ENCODE assay signal across 8 cellular contexts in genomic region chr1:12604114-12604874, GRCh38. TPM values are rescaled to one million over a fixed set of nuclear protein-coding genes. Genes with fewer than 3 reads are reported as not detected.
DNase-seq lines count a peak whose midpoint lies in the region; FAIRE-seq and TF ChIP-seq lines count a peak whose summit lies in the region.

No MANE protein-coding gene starts in this region.

- peak overlapping the region; percentile 96 for H3K27ac Mint-ChIP-seq in mesothelial cell of epicardium

- DNase-seq in GM12865 (ENCODE audit: low read depth) (peak; percentile 71), coronary artery (ENCODE audit: low spot score) (no peak), mesothelial cell of epicardium (ENCODE audit: low spot score in 2 of 2, unreplicated experiment in 2 of 2) (no peak), thyroid gland (no peak), Karpas-422 (no peak), frontal cortex (ENCODE audit: low spot score in 2 of 2) (no peak)
- DNase-seq in activated CD4-positive, CD25-positive, alpha-beta regulatory T cell treated with anti-CD3 and anti-CD28 coated beads, Interleukin-2, amount 50 U/mL, for 16 hours (ENCODE audit: low read depth, low spot score): peak; percentile 24

- H3K9ac ChIP-seq in Loucy (ENCODE audit: low read depth, low read length, poor library complexity, severe bottlenecking) (no peak overlapping the region), Karpas-422 (ENCODE audit: low read length) (no peak overlapping the region)

- H3K9me3 ChIP-seq in Loucy (ENCODE audit: insufficient read depth, low read depth, low read length) (no peaks in the 10 kb centered on the region), thyroid gland (no peaks in the 10 kb centered on the region), Karpas-422 (ENCODE audit: low read length) (no peaks in the 10 kb centered on the region)

- H4K20me1 ChIP-seq in Loucy (ENCODE audit: insufficient read depth, low read length, poor library complexity, severe bottlenecking) (peaks cover 7% of the 10 kb centered on the region), Karpas-422 (ENCODE audit: insufficient read depth, low read depth, low read length) (no peaks in the 10 kb centered on the region)

- H3K27me3 ChIP-seq in Loucy (ENCODE audit: insufficient read depth, low read length, poor library complexity, severe bottlenecking) (no peaks in the 10 kb centered on the region), thyroid gland (no peaks in the 10 kb centered on the region), Karpas-422 (ENCODE audit: low read length) (no peaks in the 10 kb centered on the region)

- H2AFZ ChIP-seq in Loucy (ENCODE audit: low read length) (no peak overlapping the region), Karpas-422 (ENCODE audit: low read length) (no peak overlapping the region)

- no peaks in the 10 kb centered on the region for H3F3A ChIP-seq in Loucy (ENCODE audit: low read depth)

- intact Hi-C loops in thyroid gland (cut with DNase I): no loop called here

- H3K9me3 Mint-ChIP-seq in mesothelial cell of epicardium: no peaks in the 10 kb centered on the region

- H3K4me1 ChIP-seq in Loucy (ENCODE audit: insufficient read depth, low read length, poor library complexity, severe bottlenecking) (peaks cover 15% of the 10 kb centered on the region), thyroid gland (peaks cover 34 to 56% of the 10 kb centered on the region in 2 donors), Karpas-422 (ENCODE audit: low read length) (no peaks in the 10 kb centered on the region)

- peaks cover 96% of the 10 kb centered on the region for H3K4me1 Mint-ChIP-seq in mesothelial cell of epicardium

- 68 to 82% methylated on average over 16 of the region's 16 CpGs for WGBS in thyroid gland, 2 donors

- no peak for TF ChIP-seq POLR2A in thyroid gland (IDR thresholded peaks at IDR 0.05)

- H3K79me2 ChIP-seq in Loucy (ENCODE audit: insufficient read depth, low read length) (peaks cover 14% of the 10 kb centered on the region; the same call in 1 of the 2 replicates), Karpas-422 (ENCODE audit: low read length) (no peaks in the 10 kb centered on the region)

- H3K9me2 ChIP-seq in Loucy (replicated peaks; ENCODE audit: low read depth, low read length) (no peaks in the 10 kb centered on the region), Karpas-422 (replicated peaks; ENCODE audit: insufficient read depth, low read length) (no peaks in the 10 kb centered on the region)

- H3K4me2 ChIP-seq in Loucy (ENCODE audit: low read depth, low read length, poor library complexity, severe bottlenecking) (peak overlapping the region; percentile 23), Karpas-422 (ENCODE audit: low read depth, low read length, poor library complexity, severe bottlenecking) (no peak overlapping the region)

- H3K4me3 ChIP-seq in GM12865 (ENCODE audit: low read depth, low read length): no peak overlapping the region
- H3K4me3 ChIP-seq in Loucy (ENCODE audit: low read length, poor library complexity, severe bottlenecking): no peak overlapping the region
- H3K4me3 ChIP-seq in coronary artery: no peak overlapping the region
- no peak overlapping the region for H3K4me3 ChIP-seq in thyroid gland (replicated peaks in 1 of 3)
- no peak overlapping the region for H3K4me3 ChIP-seq in Karpas-422 (ENCODE audit: low read length)

- H3K4me3 Mint-ChIP-seq in mesothelial cell of epicardium: peak overlapping the region; percentile 36

- H3K27me3 Mint-ChIP-seq in mesothelial cell of epicardium (ENCODE audit: low read depth): no peaks in the 10 kb centered on the region

- peaks cover 30% of the 10 kb centered on the region for H3K36me3 Mint-ChIP-seq in mesothelial cell of epicardium

- TF ChIP-seq CTCF in GM12865 (IDR thresholded peaks at IDR 0.05; ENCODE audit: insufficient read depth, low read depth, low read length, missing control alignments) (no peak), Loucy (conservative IDR thresholded peaks at IDR 0.05; ENCODE audit: low read length) (no peak), coronary artery (IDR thresholded peaks at IDR 0.05) (no peak), mesothelial cell of epicardium (IDR thresholded peaks at IDR 0.05; ENCODE audit: unreplicated experiment) (no peak), thyroid gland (IDR thresholded peaks at IDR 0.05) (no peak)

- no peak for FAIRE-seq in frontal cortex (lab: Jason Lieb, UNC)

- H3K27ac ChIP-seq in coronary artery (peak overlapping the region; percentile 57 to 66), thyroid gland (peak overlapping the region in 2 of 3 donors; percentile 11 to 97), Karpas-422 (ENCODE audit: low read length) (no peak overlapping the region)

- no peaks in the 10 kb centered on the region; the same call in 1 of the 2 replicates for H3K36me3 ChIP-seq in Loucy (ENCODE audit: insufficient read depth, low read length)
- H3K36me3 ChIP-seq in thyroid gland: peaks cover 0 to 10% of the 10 kb centered on the region in 2 donors
- no peaks in the 10 kb centered on the region for H3K36me3 ChIP-seq in Karpas-422 (ENCODE audit: insufficient read depth, low read length)

RNA-seq across cellular contexts. Expression of gene DHRS3, which starts 13.7 kb away (rescaled TPM):
- total RNA-seq in mesothelial cell of epicardium (1,067 to 1,086 TPM (median 1,071 TPM) in 3 replicates), thyroid gland (100 to 1,000 TPM; 181 to 304 (median 268) TPM), frontal cortex (13.0 TPM)
- total RNA-seq in Karpas-422 (2014; rRNA removed; shearing (Covaris generic); ENCODE audit: low replicate concordance): 0.19 TPM in 1 of 2 replicates, not detected in the other

RNA-seq across cellular contexts. Expression of gene AADACL4, which starts 39.6 kb away (rescaled TPM):
- total RNA-seq in mesothelial cell of epicardium (0.31 to 0.36 TPM (median 0.31 TPM) in 3 replicates), thyroid gland (not detected), frontal cortex (not detected)
- total RNA-seq in Karpas-422 (2014; rRNA removed; shearing (Covaris generic); ENCODE audit: low replicate concordance): not detected in 2 replicates

Comparison
In these comparisons a context has a peak if more than half of its experiments do, and no peak if none do; other contexts are left out.
1. DNase-seq: peak in GM12865 (single experiment) and activated CD4-positive, CD25-positive, alpha-beta regulatory T cell treated with anti-CD3 and anti-CD28 coated beads, Interleukin-2, amount 50 U/mL, for 16 hours (single experiment); none in coronary artery (single experiment), mesothelial cell of epicardium (0 of 2), thyroid gland (0 of 2), Karpas-422 (single experiment) and frontal cortex (0 of 2).
2. RNA of gene DHRS3, which starts 13.7 kb away (total RNA-seq): 1,067 to 1,086 TPM in mesothelial cell of epicardium and 181 to 304 TPM in thyroid gland; 13.0 TPM in frontal cortex (single experiment) and 0.19 TPM in Karpas-422; every median in the first group is over 10 times any median in the second.